In genomic region chr22:29907753-29908515, GRCh38 we compare ENCODE assay signal across 8 cellular contexts.
DNase-seq lines count a peak whose midpoint lies in the region; ATAC-seq and TF ChIP-seq lines count a peak whose summit lies in the region.

No MANE protein-coding gene starts in this region.

- ATAC-seq in HG03135 (IDR thresholded peaks at IDR 0.05; ENCODE audit: unreplicated experiment), result no peak

- H3K27ac ChIP-seq in 22Rv1, result peak overlapping the region; percentile 62

- no peak for TF ChIP-seq CTCF in 22Rv1 (IDR thresholded peaks at IDR 0.05)

- DNase-seq in GDM1 (lab: John Stamatoyannopoulos, UW), result peak; percentile 48
- DNase-seq in NCI-H2227 treated with DMSO at 0.1 percent for 48 hours (lab: John Stamatoyannopoulos, UW), result peak; percentile 78
- peak; percentile 97 for DNase-seq in astrocyte of the hippocampus (ENCODE audit: low read depth, low spot score)
- peak; percentile 65 for DNase-seq in inferior parietal cortex (ENCODE audit: extremely low spot score)
- DNase-seq in stimulated activated CD4-positive, alpha-beta T cell treated with anti-CD3 and anti-CD28 coated beads, Interleukin-4, amount 100 ng/mL, for 1 hour, result peak; percentile 25
- DNase-seq in NCI-H2081 treated with DMSO at 0.1 percent for 48 hours (lab: John Stamatoyannopoulos, UW), result no peak
